ENCODE assay signal across 8 cellular contexts in genomic region chr9:131762356-131762932, GRCh38. TPM values are rescaled to one million over a fixed set of nuclear protein-coding genes. Genes with fewer than 3 reads are reported as not detected.
DNase-seq lines count a peak whose midpoint lies in the region; ATAC-seq lines count a peak whose summit lies in the region.

No MANE protein-coding gene starts in this region.

- H3K27me3 Mint-ChIP-seq in activated CD4-positive, alpha-beta memory T cell treated with anti-CD3 and anti-CD28 coated beads, Interleukin-2, amount 10 ng/mL, durations not matched to agents 7 days and 5 days: peaks cover 26% of the 10 kb centered on the region

- POLR2A ChIA-PET in activated CD4-positive, alpha-beta memory T cell treated with anti-CD3 and anti-CD28 coated beads, Interleukin-2, amount 10 ng/mL, durations not matched to agents 7 days and 5 days (lab: Charles Lee): no interaction called here

- CTCF ChIA-PET in activated CD4-positive, alpha-beta memory T cell treated with anti-CD3 and anti-CD28 coated beads, Interleukin-2, amount 10 ng/mL, durations not matched to agents 7 days and 5 days (lab: Charles Lee): interaction anchor here (0.7 to 5.7 kb wide), 14 partner anchors 9 to 490 kb away, joined by 3 to 55 read pairs (median 4); no protein-coding TSS in a partner anchor

- ATAC-seq in HG03354 (IDR thresholded peaks at IDR 0.05; ENCODE audit: poor library complexity, severe bottlenecking, unreplicated experiment): no peak

- peak in 10 of 14 donors; percentile 15 to 72 (median 49) for DNase-seq in C1 segment of cervical spinal cord (lab: John Stamatoyannopoulos, UW)
- peak; percentile 47 for DNase-seq in HCEC 1CT
- DNase-seq in NCI-H69 (lab: John Stamatoyannopoulos, UW): peak; percentile 97
- DNase-seq in activated CD4-positive, alpha-beta memory T cell treated with anti-CD3 and anti-CD28 coated beads, Interleukin-2, amount 10 ng/mL, durations not matched to agents 7 days and 5 days: peak; percentile 78
- DNase-seq in effector CD8-positive, alpha-beta T cell (lab: John Stamatoyannopoulos, UW): peak; percentile 69
- DNase-seq in lung microvascular endothelial cell (ENCODE audit: low read depth in 2 of 2): peak; percentile 58 to 70
- DNase-seq in stimulated activated CD8-positive, alpha-beta memory T cell treated with anti-CD3 and anti-CD28 coated beads, Interleukin-15, amount 100 ng/mL, for 24 hours (ENCODE audit: low read depth): peak; percentile 67

- no peaks in the 10 kb centered on the region for H3K9me3 Mint-ChIP-seq in activated CD4-positive, alpha-beta memory T cell treated with anti-CD3 and anti-CD28 coated beads, Interleukin-2, amount 10 ng/mL, durations not matched to agents 7 days and 5 days

- H3K27ac Mint-ChIP-seq in activated CD4-positive, alpha-beta memory T cell treated with anti-CD3 and anti-CD28 coated beads, Interleukin-2, amount 10 ng/mL, durations not matched to agents 7 days and 5 days: no peak overlapping the region

- H3K4me1 Mint-ChIP-seq in activated CD4-positive, alpha-beta memory T cell treated with anti-CD3 and anti-CD28 coated beads, Interleukin-2, amount 10 ng/mL, durations not matched to agents 7 days and 5 days: peaks cover 10% of the 10 kb centered on the region

- H3K36me3 Mint-ChIP-seq in activated CD4-positive, alpha-beta memory T cell treated with anti-CD3 and anti-CD28 coated beads, Interleukin-2, amount 10 ng/mL, durations not matched to agents 7 days and 5 days (ENCODE audit: low read depth): no peaks in the 10 kb centered on the region

- no peak overlapping the region for H3K4me3 Mint-ChIP-seq in activated CD4-positive, alpha-beta memory T cell treated with anti-CD3 and anti-CD28 coated beads, Interleukin-2, amount 10 ng/mL, durations not matched to agents 7 days and 5 days

RNA-seq across cellular contexts. Expression of gene RAPGEF1, which starts 22.6 kb away (rescaled TPM):
- 100 to 1,000 TPM; 149 to 158 TPM for total RNA-seq in activated CD4-positive, alpha-beta memory T cell treated with anti-CD3 and anti-CD28 coated beads, Interleukin-2, amount 10 ng/mL, durations not matched to agents 7 days and 5 days
- 32.1 and 35.3 TPM in 2 replicates for total RNA-seq in lung microvascular endothelial cell

Comparison
In these comparisons a context has a peak if more than half of its experiments do, and no peak if none do; other contexts are left out.
1. DNase-seq: peak in every context shown above with its lines; median percentile 97 in NCI-H69; 78 in activated CD4-positive, alpha-beta memory T cell treated with anti-CD3 and anti-CD28 coated beads, Interleukin-2, amount 10 ng/mL, durations not matched to agents 7 days and 5 days; 69 in effector CD8-positive, alpha-beta T cell; 67 in stimulated activated CD8-positive, alpha-beta memory T cell treated with anti-CD3 and anti-CD28 coated beads, Interleukin-15, amount 100 ng/mL, for 24 hours; 64 in lung microvascular endothelial cell; 49 in C1 segment of cervical spinal cord; 47 in HCEC 1CT.